Comparison of ENCODE assay signal across 13 cellular contexts in genomic region chr14:24280797-24281460, GRCh38. TPM values are rescaled to one million over a fixed set of nuclear protein-coding genes. Genes with fewer than 3 reads are reported as not detected.
DNase-seq lines count a peak whose midpoint lies in the region; ATAC-seq and TF ChIP-seq lines count a peak whose summit lies in the region.
"Had no signal": no experiment of that assay in that cellular context is flagged by ENCODE, and none has a peak within 500 bp of the region (broad histone marks: within the 10 kb centered on the region; RNA-seq: fewer than 3 reads in every experiment).

No MANE protein-coding gene starts in this region.

- H3K36me3 Mint-ChIP-seq in type B pancreatic cell = peaks cover 5% of the 10 kb centered on the region
- H3K36me3 Mint-ChIP-seq: T-cell had no signal

- H3K4me3 Mint-ChIP-seq in stimulated activated naive CD8-positive, alpha-beta T cell treated with anti-CD3 and anti-CD28 coated beads, Interleukin-15, amount 100 ng/mL, for 72 hours = no peak overlapping the region
- no peak overlapping the region for H3K4me3 Mint-ChIP-seq in type B pancreatic cell
- H3K4me3 Mint-ChIP-seq: HFFc6, T-cell had no signal

- peak overlapping the region; percentile 44 to 45 for H3K27ac Mint-ChIP-seq in stimulated activated naive CD8-positive, alpha-beta T cell treated with anti-CD3 and anti-CD28 coated beads, Interleukin-15, amount 100 ng/mL, for 72 hours
- H3K27ac Mint-ChIP-seq in type B pancreatic cell = peak overlapping the region; percentile 31
- H3K27ac Mint-ChIP-seq: HFFc6, T-cell had no signal

- H3K36me3 ChIP-seq in heart right ventricle = no peaks in the 10 kb centered on the region
- H3K36me3 ChIP-seq: vagina had no signal

- H3K4me1 Mint-ChIP-seq in stimulated activated naive CD8-positive, alpha-beta T cell treated with anti-CD3 and anti-CD28 coated beads, Interleukin-15, amount 100 ng/mL, for 72 hours = peaks cover 55% of the 10 kb centered on the region
- H3K4me1 Mint-ChIP-seq in type B pancreatic cell (ENCODE audit: unreplicated experiment) = peaks cover 9% of the 10 kb centered on the region

- no peaks in the 10 kb centered on the region for H3K9me3 ChIP-seq in heart right ventricle
- H3K9me3 ChIP-seq: vagina had no signal

- H3K9me3 Mint-ChIP-seq in stimulated activated naive CD8-positive, alpha-beta T cell treated with anti-CD3 and anti-CD28 coated beads, Interleukin-15, amount 100 ng/mL, for 72 hours = peaks cover 0 to 6% of the 10 kb centered on the region in 2 donors
- no peaks in the 10 kb centered on the region for H3K9me3 Mint-ChIP-seq in type B pancreatic cell
- H3K9me3 Mint-ChIP-seq: HFFc6, T-cell had no signal

- peaks cover 0 to 69% (median 15%) of the 10 kb centered on the region in 9 donors for H3K4me1 ChIP-seq in heart right ventricle

- no peaks in the 10 kb centered on the region for H3K27me3 Mint-ChIP-seq in stimulated activated naive CD8-positive, alpha-beta T cell treated with anti-CD3 and anti-CD28 coated beads, Interleukin-15, amount 100 ng/mL, for 72 hours
- H3K27me3 Mint-ChIP-seq in type B pancreatic cell = no peaks in the 10 kb centered on the region
- H3K27me3 Mint-ChIP-seq: T-cell had no signal

- WGBS in heart right ventricle, 2 donors = 65 to 74% methylated on average over 6 of the region's 6 CpGs

- DNase-seq in stimulated activated naive CD8-positive, alpha-beta T cell treated with anti-CD3 and anti-CD28 coated beads, Interleukin-15, amount 100 ng/mL, for 72 hours = no peak
- DNase-seq in stimulated activated naive CD8-positive, alpha-beta T cell treated with anti-CD3 and anti-CD28 coated beads, Interleukin-15, Interleukin-2, amounts not matched to agents 100 U/mL and 50 U/mL, for 24 hours = no peak
- DNase-seq in heart right ventricle (no peak), type B pancreatic cell (ENCODE audit: extremely low spot score, unreplicated experiment) (no peak), hippocampal formation (lab: John Stamatoyannopoulos, UW) (no peak), DMS153 (lab: John Stamatoyannopoulos, UW) (no peak)
- DNase-seq: activated T-cell treated with anti-CD3 and anti-CD28 coated beads, Interleukin-2, amount 50 U/mL, for 48 hours; effector CD4-positive, alpha-beta T cell; HFFc6; NCI-H1930; stimulated activated CD4-positive, alpha-beta T cell treated with anti-CD3 and anti-CD28 coated beads, Interleukin-2, amount 100 ng/mL, for 48 hours; T-cell had no signal

- ATAC-seq in stimulated activated naive CD8-positive, alpha-beta T cell treated with anti-CD3 and anti-CD28 coated beads, Interleukin-15, amount 100 ng/mL, for 72 hours = no peak
- ATAC-seq in stimulated activated naive CD8-positive, alpha-beta T cell treated with anti-CD3 and anti-CD28 coated beads, Interleukin-15, Interleukin-2, amounts not matched to agents 100 U/mL and 50 U/mL, for 24 hours = no peak
- ATAC-seq in heart right ventricle = peak in 5 of 8 donors; percentile 27 to 60 (median 42)
- ATAC-seq: T-cell had no signal

- H3K4me3 ChIP-seq in heart right ventricle = no peak overlapping the region
- H3K4me3 ChIP-seq: vagina had no signal

- intact Hi-C loops in heart right ventricle (cut with DNase I) = no loop called here

- peak overlapping the region in 6 of 10 donors; percentile 10 to 72 (median 30) for H3K27ac ChIP-seq in heart right ventricle
- H3K27ac ChIP-seq: vagina had no signal

- no peak for TF ChIP-seq CTCF in heart right ventricle (IDR thresholded peaks at IDR 0.05)
- TF ChIP-seq CTCF in type B pancreatic cell (conservative IDR thresholded peaks at IDR 0.05) = no peak

- H3K27me3 ChIP-seq in heart right ventricle = no peaks in the 10 kb centered on the region
- H3K27me3 ChIP-seq: vagina had no signal

RNA-seq across cellular contexts. Expression of gene RABGGTA, which starts 9.5 kb away (rescaled TPM):
- total RNA-seq in heart right ventricle (10 to 100 TPM; 17.4 to 30.0 (median 19.6) TPM), type B pancreatic cell (ENCODE audit: low replicate concordance) (31.1 and 39.2 TPM in 2 replicates)
- 10 to 100 TPM; 30.6 to 37.9 TPM for polyA plus RNA-seq in heart right ventricle

RNA-seq across cellular contexts. Expression of gene TGM1, which starts 18.0 kb away (rescaled TPM):
- total RNA-seq in heart right ventricle (1 to 10 TPM in 1 of 10 donors, under 1 TPM in 9; 0.17 to 2.2 (median 0.65) TPM), type B pancreatic cell (ENCODE audit: low replicate concordance) (10.1 and 16.6 TPM in 2 replicates)
- polyA plus RNA-seq in heart right ventricle = under 1 TPM; 0.51 to 0.87 TPM

RNA-seq across cellular contexts. Expression of gene DHRS1, which starts 18.7 kb away (rescaled TPM):
- total RNA-seq in heart right ventricle (10 to 100 TPM in 4 of 10 donors, 1 to 10 TPM in 6; 6.9 to 11.1 (median 9.0) TPM), type B pancreatic cell (ENCODE audit: low replicate concordance) (31.4 and 32.9 TPM in 2 replicates)
- 10 to 100 TPM in 1 of 2 donors, 1 to 10 TPM in 1; 8.5 to 11.6 TPM for polyA plus RNA-seq in heart right ventricle

RNA-seq across cellular contexts. Expression of gene NOP9, which starts 18.7 kb away (rescaled TPM):
- total RNA-seq in heart right ventricle (10 to 100 TPM; 22.0 to 31.9 (median 27.3) TPM), type B pancreatic cell (ENCODE audit: low replicate concordance) (26.2 and 33.9 TPM in 2 replicates)
- polyA plus RNA-seq in heart right ventricle = 10 to 100 TPM; 10.7 to 10.8 TPM

RNA-seq across cellular contexts. Expression of gene CIDEB, which starts 26.8 kb away (rescaled TPM):
- total RNA-seq in heart right ventricle (1 to 10 TPM; 1.9 to 6.0 (median 3.5) TPM), type B pancreatic cell (ENCODE audit: low replicate concordance) (4.9 and 11.1 TPM in 2 replicates)
- 1 to 10 TPM; 4.3 to 4.8 TPM for polyA plus RNA-seq in heart right ventricle

Comparison
In these comparisons a context has a peak if more than half of its experiments do, and no peak if none do; other contexts are left out.
1. ATAC-seq: peak in heart right ventricle (5 of 8); none in stimulated activated naive CD8-positive, alpha-beta T cell treated with anti-CD3 and anti-CD28 coated beads, Interleukin-15, amount 100 ng/mL, for 72 hours (single experiment) and stimulated activated naive CD8-positive, alpha-beta T cell treated with anti-CD3 and anti-CD28 coated beads, Interleukin-15, Interleukin-2, amounts not matched to agents 100 U/mL and 50 U/mL, for 24 hours (single experiment).